In the genomic region with DNA sequence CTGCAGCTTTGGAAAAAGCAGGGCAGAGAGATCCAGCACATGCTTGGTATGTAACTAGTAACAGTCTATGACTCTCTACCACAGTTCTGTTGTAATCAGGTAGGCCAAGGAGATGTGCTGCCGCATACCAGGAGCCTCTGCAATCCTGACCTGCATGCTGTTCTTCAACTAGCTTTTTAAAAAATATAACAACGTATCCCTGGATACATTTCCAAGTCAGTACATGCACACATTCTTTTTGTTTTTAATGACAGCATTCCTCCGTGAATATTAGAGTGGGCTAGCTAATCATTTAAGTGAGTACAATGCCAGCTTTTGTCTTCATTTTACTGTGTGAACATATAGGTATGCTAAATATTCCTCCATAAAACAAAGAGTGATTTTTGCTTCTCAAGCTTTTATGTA, we compare ENCODE assay signal across 22 cellular contexts.
DNase-seq lines count a peak whose midpoint lies in the region; ATAC-seq and TF ChIP-seq lines count a peak whose summit lies in the region.
"Had no signal": no experiment of that assay in that cellular context is flagged by ENCODE, and none has a peak within 500 bp of the region (broad histone marks: within the 10 kb centered on the region; RNA-seq: fewer than 3 reads in every experiment).

No MANE protein-coding gene starts in this region.

- no peaks in the 10 kb centered on the region for H3K36me3 ChIP-seq in mesenchymal stem cell (ENCODE audit: control insufficient read depth in 1 of 2, insufficient read depth in 2 of 2, low read depth in 1 of 2, low read length in 2 of 2)
- H3K36me3 ChIP-seq: spleen, transverse colon had no signal

- DNase-seq in AG10803 (ENCODE audit: low read depth) (peak; percentile 33), NCI-H1048 (lab: John Stamatoyannopoulos, UW) (peak; percentile 15), epithelial cell of esophagus (ENCODE audit: low read depth) (peak; percentile 85), mesenchymal stem cell (no peak), NCI-H2029 treated with DMSO at 0.1 percent for 48 hours (lab: John Stamatoyannopoulos, UW) (no peak), nucleus accumbens (lab: John Stamatoyannopoulos, UW) (no peak)
- no peak for DNase-seq in CD4-positive, alpha-beta T cell
- no peak for DNase-seq in stimulated activated effector memory CD8-positive, alpha-beta T cell treated with anti-CD3 and anti-CD28 coated beads, Interleukin-12 subunit alpha, Interleukin-12 subunit beta, amount 100 ng/mL, for 72 hours (ENCODE audit: low spot score in 2 of 2)
- DNase-seq: activated CD8-positive, alpha-beta memory T cell treated with anti-CD3 and anti-CD28 coated beads, Interleukin-2, amount 10 ng/mL, durations not matched to agents 7 days and 5 days; CD4-positive, alpha-beta memory T cell; DMS79 treated with DMSO at 0.1 percent for 48 hours; effector memory CD4-positive, alpha-beta T cell; hippocampal formation; NCI-H1436 treated with DMSO at 0.1 percent for 48 hours; NCI-H345; spleen; transverse colon had no signal

- no peaks in the 10 kb centered on the region for H3K36me3 Mint-ChIP-seq in CD4-positive, alpha-beta T cell (ENCODE audit: low read depth)
- no peaks in the 10 kb centered on the region for H3K36me3 Mint-ChIP-seq in stimulated activated effector memory CD8-positive, alpha-beta T cell treated with anti-CD3 and anti-CD28 coated beads, Interleukin-12 subunit alpha, Interleukin-12 subunit beta, amount 100 ng/mL, for 72 hours
- H3K36me3 Mint-ChIP-seq: activated CD8-positive, alpha-beta memory T cell treated with anti-CD3 and anti-CD28 coated beads, Interleukin-2, amount 10 ng/mL, durations not matched to agents 7 days and 5 days; CD4-positive, alpha-beta memory T cell; stimulated activated memory B cell treated with anti-CD40 and anti-IgM and Interleukin-4, amounts not matched to agents 10 μg/mL and 1 μg/mL and 100 μg/mL, for 72 hours had no signal

- intact Hi-C loops in CD4-positive, alpha-beta T cell (cut with DNase I, micrococcal nuclease): no loop called here

- peaks cover 2% of the 10 kb centered on the region for H3K4me1 ChIP-seq in mesenchymal stem cell (ENCODE audit: control insufficient read depth, insufficient read depth, low read depth, low read length)
- H3K4me1 ChIP-seq: parathyroid adenoma, spleen, transverse colon had no signal

- H4K91ac ChIP-seq in mesenchymal stem cell (ENCODE audit: low read length): no peak overlapping the region

- peaks cover 8% of the 10 kb centered on the region for H3K79me1 ChIP-seq in mesenchymal stem cell (replicated peaks; ENCODE audit: low read length, poor library complexity, severe bottlenecking)

- no peak overlapping the region for H2BK120ac ChIP-seq in mesenchymal stem cell (ENCODE audit: low read depth, low read length)

- TF ChIP-seq CTCF in AG10803 (conservative IDR thresholded peaks at IDR 0.05; ENCODE audit: low read length) (no peak), epithelial cell of esophagus (IDR thresholded peaks at IDR 0.05; ENCODE audit: insufficient read depth, low read depth, low read length, missing control alignments) (no peak)
- no peak for TF ChIP-seq CTCF in CD4-positive, alpha-beta T cell (IDR thresholded peaks at IDR 0.05)

- no peak overlapping the region for H3K18ac ChIP-seq in mesenchymal stem cell (ENCODE audit: low read depth in 1 of 2, low read length in 2 of 2)

- WGBS in mesenchymal stem cell: 86% methylated on average over 2 of the region's 3 CpGs

- H2AK5ac ChIP-seq in mesenchymal stem cell (ENCODE audit: low read length, severe bottlenecking): no peak overlapping the region

- POLR2A ChIA-PET in CD4-positive, alpha-beta T cell (lab: Charles Lee): no interaction called here

- H3K27ac Mint-ChIP-seq in CD4-positive, alpha-beta T cell: no peak overlapping the region
- no peak overlapping the region for H3K27ac Mint-ChIP-seq in stimulated activated effector memory CD8-positive, alpha-beta T cell treated with anti-CD3 and anti-CD28 coated beads, Interleukin-12 subunit alpha, Interleukin-12 subunit beta, amount 100 ng/mL, for 72 hours
- H3K27ac Mint-ChIP-seq: activated CD8-positive, alpha-beta memory T cell treated with anti-CD3 and anti-CD28 coated beads, Interleukin-2, amount 10 ng/mL, durations not matched to agents 7 days and 5 days; activated T-helper 2 cell treated with anti-CD3 and anti-CD28 coated beads, Interferon-gamma antibody, Interleukin-2, Interleukin-4, amounts not matched to agents 10 μg/mL and 5 μg/mL and 100 μg/mL, durations not matched to agents 14 hours and 24 hours and 36 hours; CD4-positive, alpha-beta memory T cell; stimulated activated memory B cell treated with anti-CD40 and anti-IgM and Interleukin-4, amounts not matched to agents 10 μg/mL and 1 μg/mL and 100 μg/mL, for 72 hours; T-helper 2 cell treated with Interferon-gamma antibody and Interleukin-4, amounts not matched to agents 5 μg/mL and 100 μg/mL, for 36 hours had no signal

- no peaks in the 10 kb centered on the region for H3K27me3 Mint-ChIP-seq in CD4-positive, alpha-beta T cell
- H3K27me3 Mint-ChIP-seq: activated CD8-positive, alpha-beta memory T cell treated with anti-CD3 and anti-CD28 coated beads, Interleukin-2, amount 10 ng/mL, durations not matched to agents 7 days and 5 days; CD4-positive, alpha-beta memory T cell; stimulated activated memory B cell treated with anti-CD40 and anti-IgM and Interleukin-4, amounts not matched to agents 10 μg/mL and 1 μg/mL and 100 μg/mL, for 72 hours had no signal

- H2BK15ac ChIP-seq in mesenchymal stem cell (ENCODE audit: low read depth, poor library complexity, severe bottlenecking): no peak overlapping the region

- H3K27ac ChIP-seq in mesenchymal stem cell (ENCODE audit: low read length, poor library complexity, severe bottlenecking): peak overlapping the region; percentile 21
- no peak overlapping the region for H3K27ac ChIP-seq in CD4-positive, alpha-beta T cell (ENCODE audit: low read depth, low read length)
- H3K27ac ChIP-seq: parathyroid adenoma, spleen, transverse colon had no signal

- no peak overlapping the region for H3K9ac ChIP-seq in mesenchymal stem cell (ENCODE audit: low read length)
- H3K9ac ChIP-seq: parathyroid adenoma had no signal

- H3K4me2 ChIP-seq in mesenchymal stem cell (ENCODE audit: low read length, poor library complexity, severe bottlenecking): no peak overlapping the region

- no peak overlapping the region for H2BK12ac ChIP-seq in mesenchymal stem cell (ENCODE audit: low read length in 2 of 2)

- H3K9me3 Mint-ChIP-seq in CD4-positive, alpha-beta T cell: no peaks in the 10 kb centered on the region
- H3K9me3 Mint-ChIP-seq in stimulated activated effector memory CD8-positive, alpha-beta T cell treated with anti-CD3 and anti-CD28 coated beads, Interleukin-12 subunit alpha, Interleukin-12 subunit beta, amount 100 ng/mL, for 72 hours: no peaks in the 10 kb centered on the region
- H3K9me3 Mint-ChIP-seq: activated T-helper 2 cell treated with anti-CD3 and anti-CD28 coated beads, Interferon-gamma antibody, Interleukin-2, Interleukin-4, amounts not matched to agents 10 μg/mL and 5 μg/mL and 100 μg/mL, durations not matched to agents 14 hours and 24 hours and 36 hours; CD4-positive, alpha-beta memory T cell; stimulated activated memory B cell treated with anti-CD40 and anti-IgM and Interleukin-4, amounts not matched to agents 10 μg/mL and 1 μg/mL and 100 μg/mL, for 72 hours; T-helper 2 cell treated with Interferon-gamma antibody and Interleukin-4, amounts not matched to agents 5 μg/mL and 100 μg/mL, for 36 hours had no signal

- H3K9me3 ChIP-seq in mesenchymal stem cell (ENCODE audit: control insufficient read depth, low read length): no peaks in the 10 kb centered on the region
- no peaks in the 10 kb centered on the region for H3K9me3 ChIP-seq in CD4-positive, alpha-beta T cell (ENCODE audit: control insufficient read depth, low read length)
- H3K9me3 ChIP-seq: transverse colon had no signal

- CTCF ChIA-PET in CD4-positive, alpha-beta T cell (lab: Charles Lee): no interaction called here

- H2BK5ac ChIP-seq in mesenchymal stem cell (ENCODE audit: low read depth, low read length, poor library complexity, severe bottlenecking): no peak overlapping the region

- no peak overlapping the region for H3K4ac ChIP-seq in mesenchymal stem cell (ENCODE audit: low read depth in 1 of 2, low read length in 2 of 2)

- H3K4me3 Mint-ChIP-seq in CD4-positive, alpha-beta T cell: no peak overlapping the region
- no peak overlapping the region for H3K4me3 Mint-ChIP-seq in stimulated activated effector memory CD8-positive, alpha-beta T cell treated with anti-CD3 and anti-CD28 coated beads, Interleukin-12 subunit alpha, Interleukin-12 subunit beta, amount 100 ng/mL, for 72 hours
- H3K4me3 Mint-ChIP-seq: activated CD8-positive, alpha-beta memory T cell treated with anti-CD3 and anti-CD28 coated beads, Interleukin-2, amount 10 ng/mL, durations not matched to agents 7 days and 5 days; CD4-positive, alpha-beta memory T cell; stimulated activated memory B cell treated with anti-CD40 and anti-IgM and Interleukin-4, amounts not matched to agents 10 μg/mL and 1 μg/mL and 100 μg/mL, for 72 hours; T-helper 2 cell treated with Interferon-gamma antibody and Interleukin-4, amounts not matched to agents 5 μg/mL and 100 μg/mL, for 36 hours had no signal

- H2AFZ ChIP-seq in mesenchymal stem cell (ENCODE audit: low read depth, low read length): no peak overlapping the region
- H2AFZ ChIP-seq: parathyroid adenoma had no signal

- H3K27me3 ChIP-seq in mesenchymal stem cell (ENCODE audit: control insufficient read depth in 1 of 2, insufficient read depth in 1 of 2, low read length in 2 of 2): no peaks in the 10 kb centered on the region
- no peaks in the 10 kb centered on the region for H3K27me3 ChIP-seq in CD4-positive, alpha-beta T cell (ENCODE audit: control insufficient read depth, insufficient read depth, low read length)
- H3K27me3 ChIP-seq: spleen, transverse colon had no signal

- H3K23ac ChIP-seq in mesenchymal stem cell (ENCODE audit: low read length in 2 of 2): no peak overlapping the region

- H3K4me3 ChIP-seq in AG10803 (ENCODE audit: low read length) (no peak overlapping the region), epithelial cell of esophagus (ENCODE audit: low read length) (no peak overlapping the region), mesenchymal stem cell (ENCODE audit: insufficient read depth in 1 of 2, low read depth in 1 of 2, low read length in 2 of 2) (no peak overlapping the region)
- H3K4me3 ChIP-seq: spleen, transverse colon had no signal

- H3K4me1 Mint-ChIP-seq in CD4-positive, alpha-beta T cell (ENCODE audit: low read depth): no peaks in the 10 kb centered on the region
- H3K4me1 Mint-ChIP-seq in stimulated activated effector memory CD8-positive, alpha-beta T cell treated with anti-CD3 and anti-CD28 coated beads, Interleukin-12 subunit alpha, Interleukin-12 subunit beta, amount 100 ng/mL, for 72 hours: no peaks in the 10 kb centered on the region
- H3K4me1 Mint-ChIP-seq: activated CD8-positive, alpha-beta memory T cell treated with anti-CD3 and anti-CD28 coated beads, Interleukin-2, amount 10 ng/mL, durations not matched to agents 7 days and 5 days; CD4-positive, alpha-beta memory T cell; stimulated activated memory B cell treated with anti-CD40 and anti-IgM and Interleukin-4, amounts not matched to agents 10 μg/mL and 1 μg/mL and 100 μg/mL, for 72 hours had no signal

- no peak overlapping the region for H4K8ac ChIP-seq in mesenchymal stem cell (ENCODE audit: low read length)

- no peak overlapping the region for H3K14ac ChIP-seq in mesenchymal stem cell (ENCODE audit: low read length in 2 of 2)

- no peak for ATAC-seq in CD4-positive, alpha-beta T cell (ENCODE audit: poor library complexity)
- ATAC-seq in stimulated activated effector memory CD8-positive, alpha-beta T cell treated with anti-CD3 and anti-CD28 coated beads, Interleukin-12 subunit alpha, Interleukin-12 subunit beta, amount 100 ng/mL, for 72 hours: no peak
- ATAC-seq: activated CD4-positive, CD25-positive, alpha-beta regulatory T cell treated with anti-CD3 and anti-CD28 coated beads, Interleukin-2, amount 50 U/mL, for 24 hours; activated CD8-positive, alpha-beta memory T cell treated with anti-CD3 and anti-CD28 coated beads, Interleukin-2, amount 10 ng/mL, durations not matched to agents 7 days and 5 days; stimulated activated memory B cell treated with anti-CD40 and anti-IgM and Interleukin-4, amounts not matched to agents 10 μg/mL and 1 μg/mL and 100 μg/mL, for 72 hours had no signal

Comparison
In these comparisons a context has a peak if more than half of its experiments do, and no peak if none do; other contexts are left out.
1. DNase-seq: peak in AG10803 (single experiment), NCI-H1048 (single experiment) and epithelial cell of esophagus (single experiment); none in mesenchymal stem cell (single experiment), NCI-H2029 treated with DMSO at 0.1 percent for 48 hours (single experiment), CD4-positive, alpha-beta T cell (0 of 10), stimulated activated effector memory CD8-positive, alpha-beta T cell treated with anti-CD3 and anti-CD28 coated beads, Interleukin-12 subunit alpha, Interleukin-12 subunit beta, amount 100 ng/mL, for 72 hours (0 of 2) and nucleus accumbens (0 of 56).